In the genomic region with DNA sequence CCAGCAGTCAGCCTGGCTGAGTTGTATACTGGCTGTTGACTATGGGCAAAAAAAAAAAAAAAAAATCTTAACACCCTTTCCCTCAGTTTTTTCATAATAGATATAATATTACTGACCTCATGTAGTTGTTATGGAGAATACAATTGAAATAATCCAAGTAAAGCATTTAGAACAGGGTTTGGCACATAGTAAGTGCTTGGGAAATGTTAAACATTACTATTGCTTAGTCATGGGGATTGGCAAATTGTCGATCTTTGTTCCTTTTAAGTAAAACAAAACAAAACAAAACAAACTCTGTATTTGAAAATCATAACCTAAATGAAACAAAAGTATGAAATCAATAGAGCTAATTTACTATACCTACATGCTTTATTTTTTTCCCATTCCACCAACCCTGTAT, we compare ENCODE assay signal across 14 cellular contexts.
"Had no signal": no experiment of that assay in that cellular context is flagged by ENCODE, and none has a peak within 500 bp of the region (broad histone marks: within the 10 kb centered on the region; RNA-seq: fewer than 3 reads in every experiment).

No MANE protein-coding gene starts in this region.

- H3K79me2 ChIP-seq: parathyroid adenoma had no signal

- H3K27me3 ChIP-seq: adrenal gland, cardiac muscle cell, sigmoid colon, spleen, upper lobe of right lung had no signal

- H3K9me3 ChIP-seq: adrenal gland, sigmoid colon, spleen, upper lobe of right lung had no signal

- H2AFZ ChIP-seq: parathyroid adenoma had no signal

- DNase-seq: activated CD4-positive, alpha-beta T cell treated with anti-CD3 and anti-CD28 coated beads, Interleukin-2, amount 50 U/mL, for 4 hours; activated effector memory CD4-positive, alpha-beta T cell treated with anti-CD3 and anti-CD28 coated beads, Interleukin-2, amount 50 U/mL, for 16 hours; activated T-cell treated with anti-CD3 and anti-CD28 coated beads, Interleukin-2, amount 50 U/mL, for 72 hours; adrenal gland; effector memory CD8-positive, alpha-beta T cell; left cardiac atrium; mesendoderm; naive thymus-derived CD8-positive, alpha-beta T cell; sigmoid colon; spleen; stimulated activated CD4-positive, alpha-beta T cell treated with anti-CD3 and anti-CD28 coated beads, Interleukin-4, amount 100 ng/mL, for 4 hours; upper lobe of right lung had no signal

- H3K4me3 ChIP-seq: adrenal gland, cardiac muscle cell, sigmoid colon, spleen, upper lobe of right lung had no signal

- H3K4me1 ChIP-seq: adrenal gland, parathyroid adenoma, sigmoid colon, spleen, upper lobe of right lung had no signal

- H3K36me3 ChIP-seq: adrenal gland, cardiac muscle cell, sigmoid colon, spleen, upper lobe of right lung had no signal

- H3K9ac ChIP-seq: parathyroid adenoma had no signal

- H3K27ac ChIP-seq: adrenal gland, cardiac muscle cell, parathyroid adenoma, sigmoid colon, spleen, upper lobe of right lung had no signal
